Comparison of ENCODE assay signal across 14 cellular contexts in the genomic region with DNA sequence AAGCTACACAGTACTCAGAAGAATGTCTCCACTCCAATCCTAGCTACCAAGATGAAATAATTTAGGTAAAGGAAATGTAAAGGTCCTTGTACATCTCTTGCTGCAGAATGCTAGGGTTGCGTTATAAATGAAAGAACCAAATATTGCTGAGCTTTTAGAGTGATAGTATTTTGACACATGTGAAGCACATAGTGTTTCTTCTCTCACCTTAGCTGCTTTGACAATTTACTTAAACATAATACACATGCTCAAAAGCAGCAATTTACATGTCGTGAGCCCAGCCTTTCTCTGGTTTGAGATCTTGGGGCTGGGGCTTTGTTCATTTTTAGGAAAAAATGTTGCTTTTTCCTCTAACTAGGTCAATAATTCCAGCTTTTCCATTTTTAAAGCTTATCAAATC.
"Had no signal": no experiment of that assay in that cellular context is flagged by ENCODE, and none has a peak within 500 bp of the region (broad histone marks: within the 10 kb centered on the region; RNA-seq: fewer than 3 reads in every experiment).

No MANE protein-coding gene starts in this region.

- H3K27me3 ChIP-seq: breast epithelium, tibial artery had no signal

- H3K9me3 ChIP-seq: breast epithelium, tibial artery had no signal

- H3K4me3 Mint-ChIP-seq: activated T-helper 17 cell treated with anti-CD3 and anti-CD28 coated beads, Interleukin-2, amount 50 U/mL, for 72 hours; dendritic cell treated with granulocyte-macrophage colony-stimulating factor and Interleukin-4, amounts not matched to agents 40 ng/mL and 50 ng/mL, for 4 days; effector memory CD8-positive, alpha-beta T cell; natural killer cell treated with Interleukin-12 subunit alpha and Interleukin-12 subunit beta and Interleukin-15 and Interleukin-18, amount 100 ng/mL, for 72 hours; stimulated activated naive B cell treated with anti-CD40 and anti-IgM and Interleukin-4, amounts not matched to agents 10 μg/mL and 1 μg/mL and 100 μg/mL, for 72 hours had no signal

- H3K9me3 Mint-ChIP-seq: dendritic cell treated with granulocyte-macrophage colony-stimulating factor and Interleukin-4, amounts not matched to agents 40 ng/mL and 50 ng/mL, for 4 days; natural killer cell treated with Interleukin-12 subunit alpha and Interleukin-12 subunit beta and Interleukin-15 and Interleukin-18, amount 100 ng/mL, for 72 hours; stimulated activated naive B cell treated with anti-CD40 and anti-IgM and Interleukin-4, amounts not matched to agents 10 μg/mL and 1 μg/mL and 100 μg/mL, for 72 hours had no signal

- H3K36me3 ChIP-seq: breast epithelium, tibial artery had no signal

- H3K27ac ChIP-seq: tibial artery had no signal

- H3K27me3 Mint-ChIP-seq: activated T-helper 17 cell treated with anti-CD3 and anti-CD28 coated beads, Interleukin-2, amount 50 U/mL, for 72 hours; dendritic cell treated with granulocyte-macrophage colony-stimulating factor and Interleukin-4, amounts not matched to agents 40 ng/mL and 50 ng/mL, for 4 days; effector memory CD8-positive, alpha-beta T cell; natural killer cell treated with Interleukin-12 subunit alpha and Interleukin-12 subunit beta and Interleukin-15 and Interleukin-18, amount 100 ng/mL, for 72 hours had no signal

- H3K4me3 ChIP-seq: breast epithelium, tibial artery had no signal

- H3K4me1 Mint-ChIP-seq: activated T-helper 17 cell treated with anti-CD3 and anti-CD28 coated beads, Interleukin-2, amount 50 U/mL, for 72 hours; stimulated activated naive B cell treated with anti-CD40 and anti-IgM and Interleukin-4, amounts not matched to agents 10 μg/mL and 1 μg/mL and 100 μg/mL, for 72 hours had no signal

- DNase-seq: activated CD4-positive, alpha-beta T cell treated with anti-CD3 and anti-CD28 coated beads, Interleukin-2, amount 50 U/mL, for 1 hour; activated naive CD4-positive, alpha-beta T cell treated with Interleukin-2 at 50 U/mL for 16 hours; aorta; effector memory CD8-positive, alpha-beta T cell; hippocampal formation; stimulated activated CD4-positive, alpha-beta T cell treated with anti-CD3 and anti-CD28 coated beads, Interleukin-4, amount 100 ng/mL, for 1 hour; stimulated activated naive B cell treated with anti-CD40 and anti-IgM and Interleukin-4, amounts not matched to agents 10 μg/mL and 1 μg/mL and 100 μg/mL, for 72 hours; tibial artery had no signal

- ATAC-seq: activated CD4-positive, CD25-positive, alpha-beta regulatory T cell treated with anti-CD3 and anti-CD28 coated beads, Interleukin-2, amount 50 U/mL, for 24 hours; activated T-helper 17 cell treated with anti-CD3 and anti-CD28 coated beads, Interleukin-2, amount 50 U/mL, for 72 hours; effector memory CD8-positive, alpha-beta T cell; left lobe of liver; natural killer cell treated with Interleukin-12 subunit alpha and Interleukin-12 subunit beta and Interleukin-15 and Interleukin-18, amount 100 ng/mL, for 72 hours; stimulated activated naive B cell treated with anti-CD40 and anti-IgM and Interleukin-4, amounts not matched to agents 10 μg/mL and 1 μg/mL and 100 μg/mL, for 72 hours had no signal

- H3K27ac Mint-ChIP-seq: activated T-helper 17 cell treated with anti-CD3 and anti-CD28 coated beads, Interleukin-2, amount 50 U/mL, for 72 hours; dendritic cell treated with granulocyte-macrophage colony-stimulating factor and Interleukin-4, amounts not matched to agents 40 ng/mL and 50 ng/mL, for 4 days; effector memory CD8-positive, alpha-beta T cell; natural killer cell treated with Interleukin-12 subunit alpha and Interleukin-12 subunit beta and Interleukin-15 and Interleukin-18, amount 100 ng/mL, for 72 hours; stimulated activated naive B cell treated with anti-CD40 and anti-IgM and Interleukin-4, amounts not matched to agents 10 μg/mL and 1 μg/mL and 100 μg/mL, for 72 hours had no signal

- H3K4me1 ChIP-seq: breast epithelium, tibial artery had no signal

- H3K36me3 Mint-ChIP-seq: natural killer cell treated with Interleukin-12 subunit alpha and Interleukin-12 subunit beta and Interleukin-15 and Interleukin-18, amount 100 ng/mL, for 72 hours; stimulated activated naive B cell treated with anti-CD40 and anti-IgM and Interleukin-4, amounts not matched to agents 10 μg/mL and 1 μg/mL and 100 μg/mL, for 72 hours had no signal
